ENCODE assay signal across 9 cellular contexts in the genomic region with DNA sequence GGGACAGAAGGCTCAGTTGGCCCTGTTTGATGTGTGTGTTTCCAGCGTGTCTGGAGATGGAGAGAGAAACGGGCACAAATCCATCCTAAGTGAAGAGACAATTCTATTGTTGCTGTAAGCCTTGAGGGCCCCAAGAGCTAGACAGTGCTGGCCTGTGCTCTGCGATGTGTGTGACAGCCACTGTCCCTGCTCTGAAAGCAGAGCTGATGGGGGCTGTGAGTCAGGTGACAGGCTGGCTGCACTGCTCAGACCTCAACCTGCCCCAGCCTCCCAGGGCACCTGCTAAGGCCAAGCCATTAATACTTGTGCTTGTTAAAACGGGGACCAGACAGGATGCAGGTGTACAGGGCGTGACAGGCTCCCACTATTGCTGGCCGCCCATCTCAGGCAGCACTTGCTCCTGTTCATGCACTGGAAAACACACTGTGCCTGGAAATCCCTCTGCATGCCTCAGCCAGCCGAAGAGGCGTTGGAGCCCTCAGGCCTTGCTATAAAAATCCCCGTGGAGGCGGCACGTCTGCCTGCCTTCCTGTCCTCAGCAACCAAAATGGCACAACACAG. TPM values are rescaled to one million over a fixed set of nuclear protein-coding genes. Genes with fewer than 3 reads are reported as not detected.
DNase-seq lines count a peak whose midpoint lies in the region; ATAC-seq and TF ChIP-seq lines count a peak whose summit lies in the region.
"Had no signal": no experiment of that assay in that cellular context is flagged by ENCODE, and none has a peak within 500 bp of the region (broad histone marks: within the 10 kb centered on the region; RNA-seq: fewer than 3 reads in every experiment).

No MANE protein-coding gene starts in this region.

- H3K79me2 ChIP-seq in OCI-LY7 (ENCODE audit: insufficient read depth, low read depth, low read length), result no peaks in the 10 kb centered on the region

- peak overlapping the region; percentile 44 for H3K4me3 ChIP-seq in OCI-LY7 (ENCODE audit: low read depth, low read length, poor library complexity, severe bottlenecking)
- H3K4me3 ChIP-seq in heart left ventricle, result no peak overlapping the region
- H3K4me3 ChIP-seq: MG63 had no signal

- H3K27me3 ChIP-seq in heart left ventricle, result no peaks in the 10 kb centered on the region
- H3K27me3 ChIP-seq: MG63 had no signal

- H3K9me3 ChIP-seq in OCI-LY7 (ENCODE audit: low read length) (peaks cover 12% of the 10 kb centered on the region; the same call in 1 of the 2 replicates), heart left ventricle (peaks cover 0 to 21% (median 7%) of the 10 kb centered on the region in 12 donors)
- H3K9me3 ChIP-seq: MG63 had no signal

- WGBS in heart left ventricle, 4 donors, result 49 to 79% (median 65%) methylated on average over 9 to 11 of the region's 11 CpGs

- no peak for TF ChIP-seq POLR2A in heart left ventricle (IDR thresholded peaks at IDR 0.05)

- ATAC-seq in GM21423 (IDR thresholded peaks at IDR 0.05; ENCODE audit: unreplicated experiment) (peak; percentile 87), heart left ventricle (no peak)

- H3K36me3 ChIP-seq in OCI-LY7 (ENCODE audit: insufficient read depth, low read length) (no peaks in the 10 kb centered on the region; the same call in 1 of the 2 replicates), heart left ventricle (no peaks in the 10 kb centered on the region)
- H3K36me3 ChIP-seq: MG63 had no signal

- intact Hi-C loops in OCI-LY7 (cut with micrococcal nuclease; ENCODE audit: unreplicated experiment), result loop anchor here (1.0 kb wide), 2 partner anchors 20 to 44 kb away; a partner anchor contains a TSS
- intact Hi-C loops in heart left ventricle (cut with DNase I), result loop anchor here in 5 of 10 donors (10.0 kb wide), 4 partner anchors 128 to 188 kb away; no protein-coding TSS in a partner anchor

- no peak for TF ChIP-seq CTCF in OCI-LY7 (conservative IDR thresholded peaks at IDR 0.05; ENCODE audit: low read length)
- no peak for TF ChIP-seq CTCF in heart left ventricle (IDR thresholded peaks at IDR 0.05)

- no peaks in the 10 kb centered on the region for H4K20me1 ChIP-seq in OCI-LY7 (ENCODE audit: insufficient read depth, low read length)

- CTCF ChIA-PET in OCI-LY7 (lab: Charles Lee; ENCODE audit: unreplicated experiment), result interaction anchor here (0.6 to 1.5 kb wide), 5 partner anchors 13 to 113 kb away, joined by 3 to 4 read pairs (median 3); no protein-coding TSS in a partner anchor

- POLR2A ChIA-PET in OCI-LY7 (lab: Charles Lee), result interaction anchor here (0.6 to 4.4 kb wide), 11 partner anchors 8 to 106 kb away, joined by 3 to 28 read pairs (median 4); no protein-coding TSS in a partner anchor

- peak overlapping the region; percentile 65 for H3K4me2 ChIP-seq in OCI-LY7 (ENCODE audit: low read length)

- H3K4me1 ChIP-seq in OCI-LY7 (ENCODE audit: insufficient read depth, low read length, poor library complexity, severe bottlenecking) (peaks cover 41% of the 10 kb centered on the region), heart left ventricle (peaks cover 0 to 21% (median 0%) of the 10 kb centered on the region in 12 donors)

- peak overlapping the region; percentile 61; the same call in 1 of the 2 replicates for H2AFZ ChIP-seq in OCI-LY7 (ENCODE audit: low read length)

- no TSS peak for BruUV-seq in OCI-LY7 (replicated peaks; lab: Mats Ljungman, UMichigan)

- no peaks in the 10 kb centered on the region for H3K9me2 ChIP-seq in OCI-LY7 (ENCODE audit: insufficient read depth, low read length)

- H3K27ac ChIP-seq in OCI-LY7 (ENCODE audit: low read depth, low read length, poor library complexity, severe bottlenecking) (peak overlapping the region; percentile 85), heart left ventricle (no peak overlapping the region)

- DNase-seq in COLO668 (lab: John Stamatoyannopoulos, UW; ENCODE audit: unreplicated experiment), result peak; percentile 75
- peak; percentile 87 for DNase-seq in OCI-LY7 (ENCODE audit: low spot score)
- DNase-seq in left kidney (ENCODE audit: low read depth, low spot score), result peak; percentile 61
- DNase-seq in LoVo (ENCODE audit: low spot score), result no peak
- DNase-seq in NCI-H2107 (lab: John Stamatoyannopoulos, UW), result no peak
- no peak for DNase-seq in heart left ventricle
- no peak for DNase-seq in stimulated activated naive CD4-positive, alpha-beta T cell (lab: John Stamatoyannopoulos, UW)
- DNase-seq: MG63 had no signal

RNA-seq across cellular contexts. Expression of a gene that starts 44.6 kb away (rescaled TPM):
- total RNA-seq in OCI-LY7 (2014; rRNA removed; shearing (Covaris generic)), result 28.5 and 33.7 TPM in 2 replicates
- 52.8 and 60.5 TPM in 2 replicates for total RNA-seq in OCI-LY7 (2022)
- total RNA-seq in heart left ventricle, result 10 to 100 TPM; 12.8 to 59.8 (median 20.3) TPM
- polyA plus RNA-seq in heart left ventricle, result 1 to 10 TPM; 4.0 to 8.1 TPM

Comparison
In these comparisons a context has a peak if more than half of its experiments do, and no peak if none do; other contexts are left out.
1. DNase-seq: peak in COLO668 (single experiment), OCI-LY7 (single experiment) and left kidney (single experiment); none in LoVo (single experiment), NCI-H2107 (single experiment), heart left ventricle (0 of 5) and stimulated activated naive CD4-positive, alpha-beta T cell (0 of 6).